In genomic region chr1:24643362-24644346, GRCh38 we compare ENCODE assay signal across 8 cellular contexts. TPM values are rescaled to one million over a fixed set of nuclear protein-coding genes. Genes with fewer than 3 reads are reported as not detected.
A peak's percentile ranks its signal among the peaks of the same experiment; 100 is the strongest.
DNase-seq lines count a peak whose midpoint lies in the region; ATAC-seq, FAIRE-seq and TF ChIP-seq lines count a peak whose summit lies in the region.

No MANE protein-coding gene starts in this region.

- POLR2A ChIA-PET in AG04450 (lab: Yijun Ruan, JAX), result interaction anchor here (0.6 to 0.7 kb wide), 2 partner anchors 61 to 208 kb away, joined by 5 to 10 read pairs; no protein-coding TSS in a partner anchor

- 1% methylated on average over 16 to 61 of the region's 62 CpGs for WGBS in body of pancreas, 2 donors

- CTCF ChIA-PET in AG04450 (lab: Charles Lee), result interaction anchor here (0.5 to 1.7 kb wide), 2 partner anchors 191 to 561 kb away, joined by 3 to 5 read pairs; no protein-coding TSS in a partner anchor

- DNase-seq in AG04450 (ENCODE audit: low read depth, low spot score), result no peak
- DNase-seq in GM12892 (ENCODE audit: insufficient read length), result peak; percentile 32
- peak; percentile 13 for DNase-seq in RPMI7951 (ENCODE audit: low read depth)
- DNase-seq in body of pancreas, result peak in 2 of 4 donors; percentile 33 to 38
- peak; percentile 60 for DNase-seq in islet precursor cell
- DNase-seq in stimulated activated CD4-positive, alpha-beta T cell treated with anti-CD3 and anti-CD28 coated beads, Interleukin-4, amount 100 ng/mL, for 24 hours, result peak; percentile 31

- intact Hi-C loops in body of pancreas (cut with DNase I), result no loop called here

- H3K27me3 ChIP-seq in AG04450 (ENCODE audit: control insufficient read depth, insufficient read depth, low read length), result no peaks in the 10 kb centered on the region
- H3K27me3 ChIP-seq in body of pancreas, result no peaks in the 10 kb centered on the region

- ATAC-seq in HG02970 (IDR thresholded peaks at IDR 0.05; ENCODE audit: low FRiP score, unreplicated experiment) (peak; percentile 9), body of pancreas (peak; percentile 3), GM18870 (IDR thresholded peaks at IDR 0.05; ENCODE audit: unreplicated experiment) (no peak)

- peaks cover 30% of the 10 kb centered on the region for H3K4me1 ChIP-seq in body of pancreas

- no peak overlapping the region for H3K27ac ChIP-seq in AG04450 (ENCODE audit: low read depth, low read length)
- H3K27ac ChIP-seq in body of pancreas, result peak overlapping the region; percentile 84 to 100 (median 93)

- H3K4me3 ChIP-seq in AG04450 (ENCODE audit: low read depth, low read length) (peak overlapping the region; percentile 89), body of pancreas (peak overlapping the region; percentile 93 to 96)

- TF ChIP-seq POLR2A in GM12892 (IDR thresholded peaks at IDR 0.05; ENCODE audit: low read depth, low read length) (no peak), body of pancreas (IDR thresholded peaks at IDR 0.05) (no peak)

- H3K9me3 ChIP-seq in AG04450 (ENCODE audit: control insufficient read depth, insufficient read depth, low read length) (no peaks in the 10 kb centered on the region), body of pancreas (no peaks in the 10 kb centered on the region)

- FAIRE-seq in GM12892 (lab: Jason Lieb, UNC), result no peak

- H3K36me3 ChIP-seq in body of pancreas (replicated peaks in 1 of 2; ENCODE audit: insufficient read depth in 1 of 2, low read depth in 2 of 2), result peaks cover 0 to 9% of the 10 kb centered on the region in 2 donors

- TF ChIP-seq CTCF in AG04450 (IDR thresholded peaks at IDR 0.05; ENCODE audit: low read depth, low read length) (no peak), body of pancreas (IDR thresholded peaks at IDR 0.05) (no peak)

RNA-seq across cellular contexts. Expression of gene SRRM1, which starts 0.6 kb away (rescaled TPM):
- polyA plus RNA-seq in AG04450 (2011; rRNA removed), result 61.2 and 63.3 TPM in 2 replicates
- 57.1 and 60.0 TPM in 2 replicates for polyA minus RNA-seq in AG04450 (2011; rRNA and poly(A)+ RNA removed)
- polyA plus RNA-seq in GM12892 (2012; ENCODE audit: missing spikeins), result 89.8 TPM
- 31.9 and 50.0 TPM in 2 replicates for total RNA-seq in RPMI7951 (2014; rRNA removed; shearing (Covaris generic))
- total RNA-seq in body of pancreas, result 100 to 1,000 TPM in 1 of 2 donors, 10 to 100 TPM in 1; 97.2 to 108 TPM
